In the genomic region with DNA sequence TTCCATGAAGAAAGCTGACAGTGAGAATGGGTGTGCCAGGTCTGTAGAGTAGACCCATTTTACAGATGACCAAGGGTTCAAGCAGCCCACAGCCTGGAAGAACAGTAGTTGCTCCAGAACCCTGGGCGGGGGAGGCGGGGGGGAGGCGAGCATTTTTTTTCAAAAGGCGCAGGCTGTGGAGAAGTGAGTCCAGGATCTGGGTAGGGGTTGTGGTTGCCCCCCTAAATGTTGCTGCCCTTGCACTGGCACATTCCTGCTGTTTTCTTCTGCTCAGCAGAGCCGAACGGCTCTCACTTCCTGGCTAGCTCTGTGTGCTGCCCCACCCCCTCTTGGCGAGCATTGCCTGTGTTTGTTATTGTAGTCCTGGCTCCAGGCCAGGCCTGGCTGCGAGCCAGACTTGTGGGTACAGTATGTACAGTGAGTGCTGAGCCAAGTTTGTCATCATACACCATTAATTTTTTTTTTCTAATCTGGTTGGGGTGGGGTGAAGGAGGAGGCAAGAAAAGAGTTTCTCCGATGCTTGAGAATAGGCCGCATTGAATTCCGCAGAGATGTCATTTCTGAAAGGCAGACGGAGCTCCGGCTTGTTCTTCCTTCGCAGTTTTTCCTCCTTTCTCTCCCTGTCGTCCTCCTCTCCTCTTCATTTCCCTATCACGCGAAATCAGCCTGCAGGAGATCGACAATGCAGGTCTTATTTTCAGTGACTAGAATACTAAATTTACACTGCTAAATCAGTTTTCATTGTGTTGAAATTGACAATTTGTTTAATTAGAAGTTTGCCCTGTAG, we compare ENCODE assay signal across 8 cellular contexts.
DNase-seq lines count a peak whose midpoint lies in the region; ATAC-seq lines count a peak whose summit lies in the region.

No MANE protein-coding gene starts in this region.

- H3K27me3 Mint-ChIP-seq in activated CD4-positive, alpha-beta T cell treated with anti-CD3 and anti-CD28 coated beads, Interleukin-2, amount 10 ng/mL, durations not matched to agents 7 days and 5 days = no peaks in the 10 kb centered on the region

- peaks cover 18% of the 10 kb centered on the region for H3K36me3 Mint-ChIP-seq in activated CD4-positive, alpha-beta T cell treated with anti-CD3 and anti-CD28 coated beads, Interleukin-2, amount 10 ng/mL, durations not matched to agents 7 days and 5 days (ENCODE audit: low read depth)

- H3K4me1 Mint-ChIP-seq in activated CD4-positive, alpha-beta T cell treated with anti-CD3 and anti-CD28 coated beads, Interleukin-2, amount 10 ng/mL, durations not matched to agents 7 days and 5 days = peaks cover 71% of the 10 kb centered on the region

- H3K9me3 Mint-ChIP-seq in activated CD4-positive, alpha-beta T cell treated with anti-CD3 and anti-CD28 coated beads, Interleukin-2, amount 10 ng/mL, durations not matched to agents 7 days and 5 days = peaks cover 4% of the 10 kb centered on the region

- DNase-seq in G401 (ENCODE audit: low spot score) (peak; percentile 93), NCI-H460 (ENCODE audit: extremely low read depth, low read depth) (peak; percentile 78), left lobe of liver (ENCODE audit: low spot score) (peak; percentile 96)
- DNase-seq in activated CD4-positive, alpha-beta T cell treated with anti-CD3 and anti-CD28 coated beads, Interleukin-2, amount 10 ng/mL, durations not matched to agents 7 days and 5 days = peak; percentile 97
- peak; percentile 88 for DNase-seq in stimulated activated CD4-positive, alpha-beta T cell treated with anti-CD3 and anti-CD28 coated beads, Interleukin-1b, Interleukin-23, amount 100 ng/mL, for 48 hours

- CTCF ChIA-PET in activated CD4-positive, alpha-beta T cell treated with anti-CD3 and anti-CD28 coated beads, Interleukin-2, amount 10 ng/mL, durations not matched to agents 7 days and 5 days (lab: Charles Lee) = interaction anchor here (0.7 to 1.3 kb wide), 6 partner anchors 11 to 96 kb away, joined by 3 to 4 read pairs (median 3); no protein-coding TSS in a partner anchor

- H3K27ac ChIP-seq in cingulate gyrus (ENCODE audit: low read depth, low read length) = peak overlapping the region; percentile 100

- in situ Hi-C loops in G401 (cut with HindIII; ENCODE audit: low sequenced_read_pairs) = no loop called here

- H3K27ac Mint-ChIP-seq in activated CD4-positive, alpha-beta T cell treated with anti-CD3 and anti-CD28 coated beads, Interleukin-2, amount 10 ng/mL, durations not matched to agents 7 days and 5 days = peak overlapping the region; percentile 91

- ATAC-seq in HG03354 (IDR thresholded peaks at IDR 0.05; ENCODE audit: poor library complexity, severe bottlenecking, unreplicated experiment) (peak; percentile 73), left lobe of liver (peak; percentile 51), HG02840 (IDR thresholded peaks at IDR 0.05; ENCODE audit: low FRiP score, unreplicated experiment) (no peak)

- H3K4me3 Mint-ChIP-seq in activated CD4-positive, alpha-beta T cell treated with anti-CD3 and anti-CD28 coated beads, Interleukin-2, amount 10 ng/mL, durations not matched to agents 7 days and 5 days = peak overlapping the region; percentile 46

- POLR2A ChIA-PET in activated CD4-positive, alpha-beta T cell treated with anti-CD3 and anti-CD28 coated beads, Interleukin-2, amount 10 ng/mL, durations not matched to agents 7 days and 5 days (lab: Charles Lee) = no interaction called here
